16 cellular contexts compared by ENCODE assay signal in genomic region chr14:38992067-38992835, GRCh38.
"Had no signal": no experiment of that assay in that cellular context is flagged by ENCODE, and none has a peak within 500 bp of the region (broad histone marks: within the 10 kb centered on the region; RNA-seq: fewer than 3 reads in every experiment).

No MANE protein-coding gene starts in this region.

- H3K9me3 Mint-ChIP-seq: activated CD4-positive, alpha-beta memory T cell treated with anti-CD3 and anti-CD28 coated beads, Interleukin-2, amount 10 ng/mL, durations not matched to agents 7 days and 5 days; activated T-cell treated with anti-CD3 and anti-CD28 coated beads, Interleukin-2, amount 50 U/mL, for 24 hours had no signal

- H3K27ac ChIP-seq: esophagus muscularis mucosa, ovary, thyroid gland, WERI-Rb-1 had no signal

- H3K9me3 ChIP-seq: esophagus muscularis mucosa, ovary, thyroid gland, uterus had no signal

- H3K4me3 ChIP-seq: esophagus muscularis mucosa, ovary, thyroid gland, uterus had no signal

- H3K27ac Mint-ChIP-seq: activated CD4-positive, alpha-beta memory T cell treated with anti-CD3 and anti-CD28 coated beads, Interleukin-2, amount 10 ng/mL, durations not matched to agents 7 days and 5 days; activated T-cell treated with anti-CD3 and anti-CD28 coated beads, Interleukin-2, amount 50 U/mL, for 24 hours; immature natural killer cell; stimulated activated naive B cell treated with anti-CD40 and anti-IgM and Interleukin-4, amounts not matched to agents 10 μg/mL and 1 μg/mL and 100 μg/mL, for 72 hours; T-cell had no signal

- H3K27me3 ChIP-seq: esophagus muscularis mucosa, ovary, thyroid gland, uterus had no signal

- H3K4me1 ChIP-seq: thyroid gland, uterus had no signal

- H3K36me3 ChIP-seq: esophagus muscularis mucosa, ovary, thyroid gland, uterus, WERI-Rb-1 had no signal

- DNase-seq: activated CD4-positive, alpha-beta memory T cell treated with anti-CD3 and anti-CD28 coated beads, Interleukin-2, amount 10 ng/mL, durations not matched to agents 7 days and 5 days; activated CD4-positive, alpha-beta T cell treated with anti-CD3 and anti-CD28 coated beads for 4 hours; activated effector memory CD4-positive, alpha-beta T cell treated with Interleukin-2 at 50 U/mL for 16 hours; activated naive CD4-positive, alpha-beta T cell treated with anti-CD3 and anti-CD28 coated beads, Interleukin-2, amount 50 U/mL, for 16 hours; activated T-cell treated with anti-CD3 and anti-CD28 coated beads, Interleukin-2, amount 50 U/mL, for 24 hours; foreskin fibroblast; immature natural killer cell; naive B cell; ovary; stimulated activated naive B cell treated with anti-CD40 and anti-IgM and Interleukin-4, amounts not matched to agents 10 μg/mL and 1 μg/mL and 100 μg/mL, for 72 hours; T-cell; T1000; thyroid gland; WERI-Rb-1 had no signal

- H3K36me3 Mint-ChIP-seq: immature natural killer cell; naive B cell; stimulated activated naive B cell treated with anti-CD40 and anti-IgM and Interleukin-4, amounts not matched to agents 10 μg/mL and 1 μg/mL and 100 μg/mL, for 72 hours; T-cell had no signal

- ATAC-seq: stimulated activated naive B cell treated with anti-CD40 and anti-IgM and Interleukin-4, amounts not matched to agents 10 μg/mL and 1 μg/mL and 100 μg/mL, for 72 hours; T-cell had no signal

- H3K4me3 Mint-ChIP-seq: activated CD4-positive, alpha-beta memory T cell treated with anti-CD3 and anti-CD28 coated beads, Interleukin-2, amount 10 ng/mL, durations not matched to agents 7 days and 5 days; activated T-cell treated with anti-CD3 and anti-CD28 coated beads, Interleukin-2, amount 50 U/mL, for 24 hours; naive B cell; stimulated activated naive B cell treated with anti-CD40 and anti-IgM and Interleukin-4, amounts not matched to agents 10 μg/mL and 1 μg/mL and 100 μg/mL, for 72 hours; T-cell had no signal
